Comparison of ENCODE assay signal across 1 cellular context in the genomic region with DNA sequence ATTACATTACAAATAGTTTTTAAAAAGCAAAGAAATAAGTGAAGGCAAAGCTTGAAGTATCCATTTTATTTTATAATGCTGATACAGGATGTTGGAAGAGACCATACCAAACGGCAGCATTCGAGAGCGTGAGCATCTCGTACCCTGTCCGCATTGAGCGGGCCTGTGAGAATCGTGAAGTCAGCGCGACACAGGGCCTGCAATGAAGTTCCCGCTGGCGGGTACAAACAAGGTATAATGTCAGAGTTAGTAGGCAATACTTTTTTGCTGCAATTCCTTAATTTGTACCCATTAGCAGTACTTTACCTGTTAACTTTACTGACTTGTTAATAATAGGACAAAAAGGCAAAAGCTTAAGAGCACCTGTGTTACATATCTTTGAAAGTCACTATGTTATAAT.
A peak's percentile ranks its signal among the peaks of the same experiment; 100 is the strongest.
TF ChIP-seq lines count a peak whose summit lies in the region.

No MANE protein-coding gene starts in this region.

TF ChIP-seq in HepG2, 621 proteins besides CTCF, POLR2A, EP300 and RAD21:
- TF ChIP-seq GATAD2A (CRISPR knock-in tag; IDR thresholded peaks at IDR 0.05): no peak
- TF ChIP-seq RBFOX2 (IDR thresholded peaks at IDR 0.05; ENCODE audit: low read depth, low read length): 0 out of 2 replicates have a peak, but pooled peaks have one; percentile 38
- TF ChIP-seq, protein P1, sequence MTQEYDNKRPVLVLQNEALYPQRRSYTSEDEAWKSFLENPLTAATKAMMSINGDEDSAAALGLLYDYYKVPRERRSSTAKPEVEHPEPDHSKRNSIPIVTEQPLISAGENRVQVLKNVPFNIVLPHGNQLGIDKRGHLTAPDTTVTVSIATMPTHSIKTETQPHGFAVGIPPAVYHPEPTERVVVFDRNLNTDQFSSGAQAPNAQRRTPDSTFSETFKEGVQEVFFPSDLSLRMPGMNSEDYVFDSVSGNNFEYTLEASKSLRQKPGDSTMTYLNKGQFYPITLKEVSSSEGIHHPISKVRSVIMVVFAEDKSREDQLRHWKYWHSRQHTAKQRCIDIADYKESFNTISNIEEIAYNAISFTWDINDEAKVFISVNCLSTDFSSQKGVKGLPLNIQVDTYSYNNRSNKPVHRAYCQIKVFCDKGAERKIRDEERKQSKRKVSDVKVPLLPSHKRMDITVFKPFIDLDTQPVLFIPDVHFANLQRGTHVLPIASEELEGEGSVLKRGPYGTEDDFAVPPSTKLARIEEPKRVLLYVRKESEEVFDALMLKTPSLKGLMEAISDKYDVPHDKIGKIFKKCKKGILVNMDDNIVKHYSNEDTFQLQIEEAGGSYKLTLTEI (CRISPR knock-in tag; conservative IDR thresholded peaks at IDR 0.05): no peak
- no peak for TF ChIP-seq ZNF441 (CRISPR knock-in tag; IDR thresholded peaks at IDR 0.05; ENCODE audit: borderline replicate concordance)
- peak; percentile 68 for TF ChIP-seq RBM22 (optimal IDR thresholded peaks at IDR 0.05; ENCODE audit: low read length)
- TF ChIP-seq SNRNP70 (IDR thresholded peaks at IDR 0.05; ENCODE audit: low read depth, low read length): no peak
